Comparison of ENCODE assay signal across 8 cellular contexts in genomic region chr1:20787775-20788488, GRCh38. TPM values are rescaled to one million over a fixed set of nuclear protein-coding genes. Genes with fewer than 3 reads are reported as not detected.
DNase-seq lines count a peak whose midpoint lies in the region; ATAC-seq and TF ChIP-seq lines count a peak whose summit lies in the region.

No MANE protein-coding gene starts in this region.

- 15 to 17% methylated on average over 16 of the region's 16 CpGs for WGBS in body of pancreas, 2 donors
- 30% methylated on average over 16 of the region's 16 CpGs for whole genome bisulfite sequencing in thymus

- H3K4me1 ChIP-seq in body of pancreas = peaks cover 23% of the 10 kb centered on the region
- H3K4me1 ChIP-seq in thymus (ENCODE audit: control insufficient read depth, insufficient read depth, low read length) = peaks cover 8% of the 10 kb centered on the region

- H3K27me3 ChIP-seq in body of pancreas (no peaks in the 10 kb centered on the region), thymus (ENCODE audit: control insufficient read depth, insufficient read depth) (no peaks in the 10 kb centered on the region)

- H3K36me3 ChIP-seq in body of pancreas (replicated peaks in 1 of 2; ENCODE audit: insufficient read depth in 1 of 2, low read depth in 2 of 2) = no peaks in the 10 kb centered on the region
- no peaks in the 10 kb centered on the region for H3K36me3 ChIP-seq in thymus (ENCODE audit: control insufficient read depth, insufficient read depth)

- H3K4me3 ChIP-seq in body of pancreas = peak overlapping the region in 1 of 2 donors; percentile 28
- peak overlapping the region; percentile 98 for H3K4me3 ChIP-seq in thymus (ENCODE audit: low read length)

- ATAC-seq in body of pancreas = no peak
- ATAC-seq in left colon = peak; percentile 22
- no peak for ATAC-seq in GM21367 (IDR thresholded peaks at IDR 0.05; ENCODE audit: unreplicated experiment)

- DNase-seq in A172 (ENCODE audit: low spot score) (peak; percentile 38), GM10266 (ENCODE audit: extremely low spot score) (peak; percentile 23), NCI-H748 treated with DMSO at 0.1 percent for 48 hours (lab: John Stamatoyannopoulos, UW) (peak; percentile 23), body of pancreas (peak; percentile 27 to 41 (median 34)), left colon (peak; percentile 16 to 47), retina (no peak)

- no peak for TF ChIP-seq POLR2A in body of pancreas (IDR thresholded peaks at IDR 0.05)

- TF ChIP-seq CTCF in GM10266 (IDR thresholded peaks at IDR 0.05; ENCODE audit: control insufficient read depth, insufficient read depth, low read depth, missing control alignments) (no peak), body of pancreas (IDR thresholded peaks at IDR 0.05) (no peak)

- H3K27ac ChIP-seq in body of pancreas = peak overlapping the region; percentile 91 to 98 (median 93)
- peak overlapping the region; percentile 91 for H3K27ac ChIP-seq in thymus (ENCODE audit: low read depth)

- intact Hi-C loops in body of pancreas (cut with DNase I) = no loop called here
- intact Hi-C loops in left colon (cut with DNase I, micrococcal nuclease) = no loop called here

- no peaks in the 10 kb centered on the region for H3K9me3 ChIP-seq in body of pancreas
- no peaks in the 10 kb centered on the region for H3K9me3 ChIP-seq in thymus (ENCODE audit: control insufficient read depth)

RNA-seq across cellular contexts. Expression of gene HP1BP3, which starts 0.8 kb away (rescaled TPM):
- 124 and 125 TPM in 2 replicates for total RNA-seq in A172 (2014; rRNA removed; shearing (Covaris generic))
- 100 to 1,000 TPM in 1 of 2 donors, 10 to 100 TPM in 1; 90.8 to 201 TPM for total RNA-seq in body of pancreas
- 100 to 1,000 TPM; 175 to 186 TPM for total RNA-seq in left colon
- polyA plus RNA-seq in thymus = 123 TPM

RNA-seq across cellular contexts. Expression of gene SH2D5, which starts 55.4 kb away (rescaled TPM):
- total RNA-seq in A172 (2014; rRNA removed; shearing (Covaris generic)) = 17.9 and 20.0 TPM in 2 replicates
- total RNA-seq in body of pancreas = not detected
- total RNA-seq in left colon = under 1 TPM in 1 of 2 donors, not detected in 1; 0.15 TPM
- polyA plus RNA-seq in thymus = 1.4 TPM

Comparison
In these comparisons a context has a peak if more than half of its experiments do, and no peak if none do; other contexts are left out.
1. RNA of gene SH2D5, which starts 55.4 kb away (total RNA-seq): 17.9 to 20.0 TPM in A172; 0.15 TPM in left colon and not detected in body of pancreas; every median in the first group is over 10 times any median in the second.